16 cellular contexts compared by ENCODE assay signal in the genomic region with DNA sequence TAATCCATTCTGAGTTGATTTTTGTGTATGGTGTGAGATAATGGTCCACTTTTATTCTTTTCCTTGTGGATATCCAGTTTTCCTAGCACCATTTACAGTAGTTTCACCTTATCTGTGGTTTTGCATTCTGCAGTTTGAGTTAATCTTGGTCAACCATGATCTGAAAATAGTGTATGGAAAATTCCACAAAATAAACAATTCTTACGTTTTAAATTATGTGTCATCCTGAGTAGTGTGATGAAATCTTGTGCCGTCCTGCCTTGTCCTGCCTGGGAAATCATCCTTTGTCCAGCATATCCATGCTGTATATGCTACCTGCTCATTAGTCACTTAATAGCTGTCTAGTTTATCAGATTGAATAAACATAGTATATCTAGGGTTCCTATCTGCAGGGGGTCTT. TPM values are rescaled to one million over a fixed set of nuclear protein-coding genes. Genes with fewer than 3 reads are reported as not detected.
DNase-seq lines count a peak whose midpoint lies in the region; ATAC-seq, FAIRE-seq and TF ChIP-seq lines count a peak whose summit lies in the region.
"Had no signal": no experiment of that assay in that cellular context is flagged by ENCODE, and none has a peak within 500 bp of the region (broad histone marks: within the 10 kb centered on the region; RNA-seq: fewer than 3 reads in every experiment).

No MANE protein-coding gene starts in this region.

- H3K4me3 ChIP-seq in epithelial cell of esophagus (ENCODE audit: low read length) (no peak overlapping the region), neutrophil (ENCODE audit: low read depth in 1 of 2, low read length in 1 of 2) (no peak overlapping the region), GM23248 (no peak overlapping the region), colonic mucosa (no peak overlapping the region)
- H3K4me3 ChIP-seq: psoas muscle, upper lobe of right lung had no signal

- H3K9ac ChIP-seq in GM23248 (no peak overlapping the region), colonic mucosa (ENCODE audit: low read depth in 2 of 2, low read length in 2 of 2) (no peak overlapping the region)

- FAIRE-seq in GM19239 (lab: Jason Lieb, UNC), result no peak

- intact Hi-C loops in colonic mucosa (cut with DNase I), result no loop called here

- no peak overlapping the region for H3K4me2 ChIP-seq in GM23248 (ENCODE audit: unreplicated experiment)

- no peaks in the 10 kb centered on the region for H3K9me3 Mint-ChIP-seq in activated T-cell treated with anti-CD3 and anti-CD28 coated beads, Interleukin-2, amount 50 U/mL, for 24 hours

- H4K20me1 ChIP-seq in GM23248 (ENCODE audit: insufficient read depth), result no peaks in the 10 kb centered on the region

- H3K27me3 ChIP-seq in neutrophil, result no peaks in the 10 kb centered on the region
- no peaks in the 10 kb centered on the region for H3K27me3 ChIP-seq in GM23248 (replicated peaks; ENCODE audit: insufficient read depth)
- H3K27me3 ChIP-seq in colonic mucosa, result no peaks in the 10 kb centered on the region
- H3K27me3 ChIP-seq: upper lobe of right lung had no signal

- no peak overlapping the region for H3K4me3 Mint-ChIP-seq in activated T-cell treated with anti-CD3 and anti-CD28 coated beads, Interleukin-2, amount 50 U/mL, for 24 hours
- H3K4me3 Mint-ChIP-seq in T-helper 17 cell, result peak overlapping the region; percentile 78
- H3K4me3 Mint-ChIP-seq: T-helper 1 cell treated with Interleukin-12 subunit alpha and Interleukin-12 subunit beta and Interleukin-4 antibody, amounts not matched to agents 30 μg/mL and 1 μg/mL, for 36 hours had no signal

- H3K36me3 ChIP-seq in neutrophil (no peaks in the 10 kb centered on the region), GM23248 (ENCODE audit: low read depth) (no peaks in the 10 kb centered on the region), colonic mucosa (no peaks in the 10 kb centered on the region)
- H3K36me3 ChIP-seq: upper lobe of right lung had no signal

- H3K79me2 ChIP-seq in GM23248 (ENCODE audit: insufficient read depth), result peaks cover 47% of the 10 kb centered on the region

- no peak overlapping the region for H2AFZ ChIP-seq in GM23248

- no peaks in the 10 kb centered on the region for H3K27me3 Mint-ChIP-seq in activated T-cell treated with anti-CD3 and anti-CD28 coated beads, Interleukin-2, amount 50 U/mL, for 24 hours
- no peaks in the 10 kb centered on the region for H3K27me3 Mint-ChIP-seq in T-helper 17 cell
- H3K27me3 Mint-ChIP-seq: naive B cell had no signal

- H3F3A ChIP-seq in GM23248 (ENCODE audit: insufficient read depth), result peaks cover 19% of the 10 kb centered on the region

- H3K9me3 ChIP-seq in T-helper 17 cell (ENCODE audit: control insufficient read depth, low read length, poor library complexity, severe bottlenecking) (no peaks in the 10 kb centered on the region), neutrophil (no peaks in the 10 kb centered on the region), GM23248 (ENCODE audit: low read depth) (no peaks in the 10 kb centered on the region), colonic mucosa (no peaks in the 10 kb centered on the region)
- H3K9me3 ChIP-seq: upper lobe of right lung had no signal

- peak overlapping the region; percentile 88 for H3K27ac Mint-ChIP-seq in activated T-cell treated with anti-CD3 and anti-CD28 coated beads, Interleukin-2, amount 50 U/mL, for 24 hours
- peak overlapping the region; percentile 49 for H3K27ac Mint-ChIP-seq in T-helper 17 cell
- H3K27ac Mint-ChIP-seq: T-helper 1 cell treated with Interleukin-12 subunit alpha and Interleukin-12 subunit beta and Interleukin-4 antibody, amounts not matched to agents 30 μg/mL and 1 μg/mL, for 36 hours had no signal

- peaks cover 47% of the 10 kb centered on the region for H3K36me3 Mint-ChIP-seq in activated T-cell treated with anti-CD3 and anti-CD28 coated beads, Interleukin-2, amount 50 U/mL, for 24 hours (ENCODE audit: low read depth)
- H3K36me3 Mint-ChIP-seq in T-helper 17 cell (ENCODE audit: low read depth), result no peaks in the 10 kb centered on the region

- peaks cover 63% of the 10 kb centered on the region for H3K4me1 Mint-ChIP-seq in activated T-cell treated with anti-CD3 and anti-CD28 coated beads, Interleukin-2, amount 50 U/mL, for 24 hours (ENCODE audit: low read depth)
- peaks cover 36% of the 10 kb centered on the region for H3K4me1 Mint-ChIP-seq in T-helper 17 cell

- H3K27ac ChIP-seq in neutrophil, result peak overlapping the region; percentile 27
- H3K27ac ChIP-seq in GM23248, result no peak overlapping the region
- no peak overlapping the region for H3K27ac ChIP-seq in colonic mucosa
- H3K27ac ChIP-seq: psoas muscle, upper lobe of right lung had no signal

- H3K4me1 ChIP-seq in neutrophil (ENCODE audit: control insufficient read depth in 1 of 2, insufficient read depth in 1 of 2, low read depth in 1 of 2, low read length in 1 of 2), result peaks cover 7 to 20% of the 10 kb centered on the region in 2 experiments
- peaks cover 14% of the 10 kb centered on the region for H3K4me1 ChIP-seq in GM23248 (ENCODE audit: insufficient read depth)
- no peaks in the 10 kb centered on the region for H3K4me1 ChIP-seq in colonic mucosa

- no peaks in the 10 kb centered on the region for H3K9me2 ChIP-seq in GM23248 (ENCODE audit: insufficient read depth)

- peak; percentile 14 for ATAC-seq in T-helper 17 cell
- ATAC-seq: psoas muscle, upper lobe of right lung had no signal

- WGBS in GM23248 (ENCODE audit: low coverage in 1 of 2, low lambda C conversion rate in 2 of 2, missing lambda C conversion rate in 2 of 2), 2 experiments, result 75 to 84% methylated on average over 2 of the region's 2 CpGs

- TF ChIP-seq CTCF in epithelial cell of esophagus (IDR thresholded peaks at IDR 0.05; ENCODE audit: insufficient read depth, low read depth, low read length, missing control alignments), result no peak
- no peak for TF ChIP-seq CTCF in neutrophil (IDR thresholded peaks at IDR 0.05)
- no peak for TF ChIP-seq CTCF in colonic mucosa (IDR thresholded peaks at IDR 0.05)

- in situ Hi-C loops in GM23248 (cut with MboI), result no loop called here

- no peak for DNase-seq in activated T-cell treated with anti-CD3 and anti-CD28 coated beads, Interleukin-2, amount 50 U/mL, for 24 hours
- no peak for DNase-seq in activated T-cell treated with anti-CD3 and anti-CD28 coated beads, Interleukin-2, amount 50 U/mL, for 48 hours
- DNase-seq in T-helper 17 cell (no peak), epithelial cell of esophagus (ENCODE audit: low read depth) (peak; percentile 74), GM19239 (ENCODE audit: insufficient read length, low spot score) (no peak), GM23248 (no peak), colonic mucosa (no peak)
- DNase-seq: activated T-cell treated with anti-CD3 and anti-CD28 coated beads, Interleukin-2, amount 50 U/mL, for 1 hour; KBM-7; naive B cell; NCI-H1105; psoas muscle; stimulated activated naive CD4-positive, alpha-beta T cell treated with Interleukin-2 at 50 U/mL for 16 hours; upper lobe of right lung had no signal

RNA-seq across cellular contexts. Expression of a gene that starts 42.1 kb away (rescaled TPM):
- total RNA-seq in T-helper 17 cell (100 to 1,000 TPM; 215 to 245 TPM), colonic mucosa (100 to 1,000 TPM in 1 of 2 donors, 10 to 100 TPM in 1; 74.2 to 110 TPM)
- 17.5 and 22.1 TPM in 2 replicates for total RNA-seq in GM23248 (2014; rRNA removed; shearing (Covaris generic))
- 13.7 and 14.3 TPM in 2 replicates for polyA plus RNA-seq in GM23248 (2016; fragmentation: Nextera tagmentation; extraction: Ambion mirVana)
